Comparison of ENCODE assay signal across 27 cellular contexts in genomic region chrX:129561453-129561852, GRCh38. TPM values are rescaled to one million over a fixed set of nuclear protein-coding genes. Genes with fewer than 3 reads are reported as not detected.
A peak's percentile ranks its signal among the peaks of the same experiment; 100 is the strongest.
DNase-seq lines count a peak whose midpoint lies in the region; ATAC-seq and TF ChIP-seq lines count a peak whose summit lies in the region.
"Had no signal": no experiment of that assay in that cellular context is flagged by ENCODE, and none has a peak within 500 bp of the region (broad histone marks: within the 10 kb centered on the region; RNA-seq: fewer than 3 reads in every experiment).

No MANE protein-coding gene starts in this region.

- ATAC-seq in gastrocnemius medialis = peak; percentile 69 to 71
- ATAC-seq: A549; CD8-positive, alpha-beta T cell had no signal

- in situ Hi-C loops in gastrocnemius medialis (cut with MboI; ENCODE audit: low sequenced_read_pairs in 4 of 4) = no loop called here

- TF ChIP-seq CTCF in gastrocnemius medialis (IDR thresholded peaks at IDR 0.05 in 4 of 5, conservative IDR thresholded peaks at IDR 0.05 in 1 of 5) = no peak

- no peak overlapping the region for H3K4me3 ChIP-seq in gastrocnemius medialis
- H3K4me3 ChIP-seq: A549; BLaER1; BLaER1 treated with 17β-estradiol and CSF1 and Interleukin-3, amounts not matched to agents 10 nM and 100 nM had no signal

- peaks cover 0 to 8% of the 10 kb centered on the region in 2 donors for H3K36me3 ChIP-seq in gastrocnemius medialis

- peak overlapping the region; percentile 54 to 68 (median 62) for H3K27ac ChIP-seq in gastrocnemius medialis
- H3K27ac ChIP-seq: 22Rv1; A549; BLaER1; BLaER1 treated with 17β-estradiol and CSF1 and Interleukin-3, amounts not matched to agents 10 nM and 100 nM; C4-2B had no signal

- DNase-seq in gastrocnemius medialis (peak in 1 of 2 donors; percentile 9), T-helper 9 cell (no peak)
- DNase-seq: 8988T; ACHN; AML-193; BE2C; C1 segment of cervical spinal cord; Caco-2; Calu3; CD4-positive, alpha-beta memory T cell; CD4-positive, alpha-beta T cell; CD4-positive, CD25-positive, alpha-beta regulatory T cell; CD8-positive, alpha-beta memory T cell; CD8-positive, alpha-beta T cell; COR-L47; DMS 273 treated with DMSO at 0.1 percent for 48 hours; DMS153; DMS53; DMS79; DMS79 treated with DMSO at 0.1 percent for 48 hours; DND-41; EL had no signal

- no peak for TF ChIP-seq POLR2A in gastrocnemius medialis (IDR thresholded peaks at IDR 0.05)

- H3K27me3 ChIP-seq in gastrocnemius medialis = no peaks in the 10 kb centered on the region
- H3K27me3 ChIP-seq: BE2C had no signal

- intact Hi-C loops in gastrocnemius medialis (cut with DNase I; ENCODE audit: low total_unique reads) = no loop called here

- H3K4me1 ChIP-seq in gastrocnemius medialis = peaks cover 7 to 12% of the 10 kb centered on the region in 2 donors
- H3K4me1 ChIP-seq: A549, BE2C, Caco-2 had no signal

- no peaks in the 10 kb centered on the region for H3K9me3 ChIP-seq in gastrocnemius medialis
- H3K9me3 ChIP-seq: A549, BE2C, BLaER1, Caco-2 had no signal

RNA-seq across cellular contexts. Expression of gene OCRL, which starts 21.4 kb away (rescaled TPM):
- 10 to 100 TPM in 2 of 4 donors, 1 to 10 TPM in 2; 6.7 to 10.8 (median 8.6) TPM for total RNA-seq in gastrocnemius medialis

RNA-seq across cellular contexts. Expression of gene SMARCA1, which starts 38.2 kb away (rescaled TPM):
- 10 to 100 TPM; 11.6 to 16.7 (median 15.9) TPM for total RNA-seq in gastrocnemius medialis
